10 cellular contexts compared by ENCODE assay signal in genomic region chr6:16713597-16713996, GRCh38. TPM values are rescaled to one million over a fixed set of nuclear protein-coding genes. Genes with fewer than 3 reads are reported as not detected.
A peak's percentile ranks its signal among the peaks of the same experiment; 100 is the strongest.
DNase-seq lines count a peak whose midpoint lies in the region; TF ChIP-seq lines count a peak whose summit lies in the region.
"Had no signal": no experiment of that assay in that cellular context is flagged by ENCODE, and none has a peak within 500 bp of the region (broad histone marks: within the 10 kb centered on the region; RNA-seq: fewer than 3 reads in every experiment).

No MANE protein-coding gene starts in this region.

- H3K14ac ChIP-seq in neuronal stem cell (ENCODE audit: low read length) = no peak overlapping the region

- H3K27ac ChIP-seq in coronary artery (peak overlapping the region; percentile 54 to 68), neuronal stem cell (replicated peaks; ENCODE audit: low read length) (no peak overlapping the region), SJCRH30 (no peak overlapping the region)

- H3K9ac ChIP-seq in neuronal stem cell (ENCODE audit: low read depth, low read length, poor library complexity) = no peak overlapping the region

- no peak overlapping the region for H3K4me2 ChIP-seq in neuronal stem cell (ENCODE audit: insufficient read depth, low read length, poor library complexity, severe bottlenecking)

- H3K9me3 ChIP-seq in neuronal stem cell (replicated peaks in 1 of 2; ENCODE audit: control insufficient read depth in 2 of 2, insufficient read depth in 1 of 2, low read depth in 1 of 2, low read length in 2 of 2) (no peaks in the 10 kb centered on the region), SJCRH30 (replicated peaks) (no peaks in the 10 kb centered on the region)

- peak overlapping the region; percentile 30; the same call in 1 of the 2 replicates for H3K4me3 ChIP-seq in AG04449 (ENCODE audit: low read depth, low read length)
- H3K4me3 ChIP-seq in coronary artery = peak overlapping the region; percentile 43
- no peak overlapping the region for H3K4me3 ChIP-seq in neuronal stem cell (ENCODE audit: low read length in 2 of 2)
- no peak overlapping the region for H3K4me3 ChIP-seq in SJCRH30

- H2BK15ac ChIP-seq in neuronal stem cell (ENCODE audit: low read length) = no peak overlapping the region

- CTCF ChIA-PET in AG04449 (lab: Yijun Ruan, JAX) = interaction anchor here (0.7 to 1.1 kb wide), 3 partner anchors 12 to 196 kb away, joined by 3 to 4 read pairs (median 3); no protein-coding TSS in a partner anchor
- CTCF ChIA-PET in HEK293T (lab: Yijun Ruan, JAX) = interaction anchor here (0.5 to 2.7 kb wide), 7 partner anchors 9 to 96 kb away, joined by 3 to 10 read pairs (median 5); no protein-coding TSS in a partner anchor

- no peak overlapping the region for H4K91ac ChIP-seq in neuronal stem cell (ENCODE audit: low read depth, low read length, poor library complexity)

- no peak overlapping the region for H3K4ac ChIP-seq in neuronal stem cell (ENCODE audit: low read length)

- no peak overlapping the region for H2BK120ac ChIP-seq in neuronal stem cell (ENCODE audit: low read depth, low read length)

- no peak overlapping the region for H3K23ac ChIP-seq in neuronal stem cell (ENCODE audit: low read depth, low read length, poor library complexity)

- no peaks in the 10 kb centered on the region for H3K79me1 ChIP-seq in neuronal stem cell (ENCODE audit: low read depth, low read length)

- H3K27me3 ChIP-seq in neuronal stem cell (ENCODE audit: control insufficient read depth in 3 of 3, insufficient read depth in 3 of 3, low read depth in 1 of 3, low read length in 3 of 3) = no peaks in the 10 kb centered on the region
- no peaks in the 10 kb centered on the region for H3K27me3 ChIP-seq in SJCRH30

- H2BK5ac ChIP-seq in neuronal stem cell (ENCODE audit: low read length) = no peak overlapping the region

- H2BK12ac ChIP-seq in neuronal stem cell (ENCODE audit: low read length) = no peak overlapping the region

- DNase-seq in AG04449 (ENCODE audit: low read depth, low spot score) (no peak), LoVo (ENCODE audit: low spot score) (peak; percentile 28), coronary artery (ENCODE audit: low spot score) (no peak), neuronal stem cell (ENCODE audit: low spot score) (no peak), glomerular visceral epithelial cell (ENCODE audit: extremely low spot score) (no peak), HEK293T (ENCODE audit: extremely low spot score) (no peak), NCI-H510A treated with DMSO at 0.1 percent for 48 hours (lab: John Stamatoyannopoulos, UW) (no peak), SJCRH30 (no peak)
- DNase-seq: activated CD4-positive, alpha-beta T cell treated with anti-CD3 and anti-CD28 coated beads, Interleukin-2, amount 10 ng/mL, durations not matched to agents 7 days and 5 days; NCI-H1092 had no signal

- TF ChIP-seq CTCF in AG04449 (IDR thresholded peaks at IDR 0.05; ENCODE audit: insufficient read depth, low read length, missing control alignments) = no peak
- TF ChIP-seq CTCF in coronary artery (IDR thresholded peaks at IDR 0.05) = no peak

- H2AK5ac ChIP-seq in neuronal stem cell (ENCODE audit: low read depth, low read length) = no peak overlapping the region

- H4K8ac ChIP-seq in neuronal stem cell (ENCODE audit: low read depth, low read length) = no peak overlapping the region

- POLR2A ChIA-PET in AG04449 (lab: Yijun Ruan, JAX) (interaction anchor here (0.6 to 1.3 kb wide), 6 partner anchors 12 to 32 kb away, joined by 3 to 5 read pairs (median 4); no protein-coding TSS in a partner anchor), HEK293T (lab: Yijun Ruan, JAX) (interaction anchor here (1.2 kb wide), 1 partner anchor 40 kb away, joined by 3 read pairs; no protein-coding TSS in a partner anchor)

- peak overlapping the region; percentile 78 for H2AFZ ChIP-seq in neuronal stem cell (ENCODE audit: low read length)

- H3K36me3 ChIP-seq in neuronal stem cell (replicated peaks in 1 of 2; ENCODE audit: control insufficient read depth in 2 of 2, insufficient read depth in 2 of 2, low read length in 2 of 2) (no peaks in the 10 kb centered on the region), SJCRH30 (no peaks in the 10 kb centered on the region)

- H3K4me1 ChIP-seq in neuronal stem cell (ENCODE audit: control insufficient read depth in 2 of 2, insufficient read depth in 1 of 2, low read depth in 1 of 2, low read length in 2 of 2) (peaks cover 5 to 14% of the 10 kb centered on the region in 2 donors), SJCRH30 (peaks cover 10% of the 10 kb centered on the region)

- WGBS in neuronal stem cell (ENCODE audit: extremely low coverage in 2 of 2, insufficient read length in 2 of 2, insufficient replicate concordance in 1 of 2), 2 donors = no CpG with 5 or more reads among the region's 9 CpGs

- H3K18ac ChIP-seq in neuronal stem cell (ENCODE audit: low read length) = no peak overlapping the region

TF ChIP-seq in HEK293T, 16 proteins besides CTCF, POLR2A, EP300 and RAD21:
- TF ChIP-seq LEF1 (IDR thresholded peaks at IDR 0.05; ENCODE audit: borderline replicate concordance) (no peak), CTBP1 (IDR thresholded peaks at IDR 0.05; ENCODE audit: borderline replicate concordance) (no peak), PKNOX1 (IDR thresholded peaks at IDR 0.05) (no peak), SUZ12 (IDR thresholded peaks at IDR 0.05) (no peak), HDGF (IDR thresholded peaks at IDR 0.05; ENCODE audit: borderline replicate concordance) (no peak), ELF4 (IDR thresholded peaks at IDR 0.05) (no peak)

RNA-seq across cellular contexts. Expression of gene ATXN1, which starts 47.7 kb away (rescaled TPM):
- 1.3 TPM for polyA plus RNA-seq in neuronal stem cell (2013, experiment 1 of 2)
- 1.9 TPM for polyA plus RNA-seq in neuronal stem cell (2013, experiment 2 of 2)
- 6.0 and 6.3 TPM in 2 replicates for total RNA-seq in SJCRH30 (2014; rRNA removed; shearing (Covaris generic))

Comparison
In these comparisons a context has a peak if more than half of its experiments do, and no peak if none do; other contexts are left out.
1. H3K4me3 ChIP-seq: peak in AG04449 (single experiment) and coronary artery (single experiment); none in neuronal stem cell (0 of 2) and SJCRH30 (single experiment).
2. H3K27ac ChIP-seq: peak in coronary artery (2 of 2); none in neuronal stem cell (single experiment) and SJCRH30 (single experiment).